Comparison of ENCODE assay signal across 8 cellular contexts in genomic region chr4:39976945-39977488, GRCh38. TPM values are rescaled to one million over a fixed set of nuclear protein-coding genes. Genes with fewer than 3 reads are reported as not detected.
DNase-seq lines count a peak whose midpoint lies in the region; ATAC-seq and TF ChIP-seq lines count a peak whose summit lies in the region.

No MANE protein-coding gene starts in this region.

- H3K4me1 ChIP-seq in parathyroid adenoma (no peaks in the 10 kb centered on the region), upper lobe of left lung (peaks cover 21 to 43% (median 29%) of the 10 kb centered on the region in 4 donors)

- peaks cover 12% of the 10 kb centered on the region for H3K79me2 ChIP-seq in parathyroid adenoma

- H3K4me3 ChIP-seq in parathyroid adenoma (ENCODE audit: low read depth, low read length) (peak overlapping the region; percentile 79), upper lobe of left lung (peak overlapping the region; percentile 82 to 95 (median 88))

- H2AFZ ChIP-seq in parathyroid adenoma = peak overlapping the region; percentile 68

- no peaks in the 10 kb centered on the region for H3K9me3 Mint-ChIP-seq in activated naive CD4-positive, alpha-beta T cell treated with anti-CD3 and anti-CD28 coated beads, Interleukin-2, amount 10 ng/mL, durations not matched to agents 7 days and 5 days

- H3K27me3 Mint-ChIP-seq in activated naive CD4-positive, alpha-beta T cell treated with anti-CD3 and anti-CD28 coated beads, Interleukin-2, amount 10 ng/mL, durations not matched to agents 7 days and 5 days = no peaks in the 10 kb centered on the region

- peaks cover 43% of the 10 kb centered on the region for H3K4me1 Mint-ChIP-seq in activated naive CD4-positive, alpha-beta T cell treated with anti-CD3 and anti-CD28 coated beads, Interleukin-2, amount 10 ng/mL, durations not matched to agents 7 days and 5 days

- H3K27ac ChIP-seq in parathyroid adenoma = peak overlapping the region; percentile 72
- peak overlapping the region; percentile 91 to 99 (median 95) for H3K27ac ChIP-seq in upper lobe of left lung

- peak overlapping the region; percentile 75 for H3K27ac Mint-ChIP-seq in activated naive CD4-positive, alpha-beta T cell treated with anti-CD3 and anti-CD28 coated beads, Interleukin-2, amount 10 ng/mL, durations not matched to agents 7 days and 5 days

- peaks cover 26% of the 10 kb centered on the region for H3K36me3 Mint-ChIP-seq in activated naive CD4-positive, alpha-beta T cell treated with anti-CD3 and anti-CD28 coated beads, Interleukin-2, amount 10 ng/mL, durations not matched to agents 7 days and 5 days

- TF ChIP-seq CTCF in parathyroid adenoma (IDR thresholded peaks at IDR 0.05) = no peak
- no peak for TF ChIP-seq CTCF in upper lobe of left lung (IDR thresholded peaks at IDR 0.05)

- TF ChIP-seq EP300 in upper lobe of left lung (IDR thresholded peaks at IDR 0.05) = no peak

- peak; percentile 53 for DNase-seq in NCI-H82 (lab: John Stamatoyannopoulos, UW)
- no peak for DNase-seq in NCI-H82 treated with DMSO at 0.1 percent for 48 hours (lab: John Stamatoyannopoulos, UW; ENCODE audit: unreplicated experiment)
- DNase-seq in RKO (ENCODE audit: low spot score) = peak; percentile 26
- DNase-seq in activated naive CD4-positive, alpha-beta T cell treated with anti-CD3 and anti-CD28 coated beads, Interleukin-2, amount 10 ng/mL, durations not matched to agents 7 days and 5 days = peak; percentile 66
- DNase-seq in Right ventricle myocardium superior = peak; percentile 65
- peak; percentile 31 to 91 for DNase-seq in upper lobe of left lung

- no peaks in the 10 kb centered on the region for H3K27me3 ChIP-seq in parathyroid adenoma (ENCODE audit: control insufficient read depth, insufficient read depth, low read length)
- no peaks in the 10 kb centered on the region for H3K27me3 ChIP-seq in upper lobe of left lung

- intact Hi-C loops in Right ventricle myocardium superior (cut with DNase I) = loop anchor here (2.0 to 10.0 kb wide), 5 partner anchors 72 to 510 kb away; partner anchors contain the start of genes N4BP2, SMIM14 and UBE2K

- CTCF ChIA-PET in activated naive CD4-positive, alpha-beta T cell treated with anti-CD3 and anti-CD28 coated beads, Interleukin-2, amount 10 ng/mL, durations not matched to agents 7 days and 5 days (lab: Charles Lee) = no interaction called here

- peak overlapping the region; percentile 90 for H3K4me3 Mint-ChIP-seq in activated naive CD4-positive, alpha-beta T cell treated with anti-CD3 and anti-CD28 coated beads, Interleukin-2, amount 10 ng/mL, durations not matched to agents 7 days and 5 days

- H3K36me3 ChIP-seq in parathyroid adenoma (ENCODE audit: control insufficient read depth, insufficient read depth, low read length) (no peaks in the 10 kb centered on the region), upper lobe of left lung (peaks cover 6 to 31% (median 9%) of the 10 kb centered on the region in 4 donors)

- H3K9me3 ChIP-seq in parathyroid adenoma (ENCODE audit: control insufficient read depth, low read length) (no peaks in the 10 kb centered on the region), upper lobe of left lung (no peaks in the 10 kb centered on the region)

- peak overlapping the region; percentile 55 for H3K9ac ChIP-seq in parathyroid adenoma

- WGBS in upper lobe of left lung, 2 donors = 1% methylated on average over 45 of the region's 54 CpGs; no CpG with 5 or more reads in 1 of the 2 donors

- ATAC-seq in HG03064 (IDR thresholded peaks at IDR 0.05; ENCODE audit: low read depth, unreplicated experiment) = peak; percentile 17
- ATAC-seq in Right ventricle myocardium superior (ENCODE audit: poor library complexity) = peak; percentile 50
- ATAC-seq in upper lobe of left lung (ENCODE audit: low FRiP score in 2 of 2) = peak; percentile 46 to 52

- peak overlapping the region; percentile 93 for H3K4me2 ChIP-seq in parathyroid adenoma (ENCODE audit: low read length)

- TF ChIP-seq POLR2A in upper lobe of left lung (IDR thresholded peaks at IDR 0.05) = no peak

RNA-seq across cellular contexts. Expression of gene PDS5A, which starts 0.7 kb away (rescaled TPM):
- total RNA-seq in Right ventricle myocardium superior (31.1 TPM), upper lobe of left lung (100 to 1,000 TPM in 1 of 6 donors, 10 to 100 TPM in 5; 40.3 to 112 (median 69.6) TPM)
